In genomic region chr1:37323486-37324377, GRCh38 we compare ENCODE assay signal across 8 cellular contexts.
DNase-seq lines count a peak whose midpoint lies in the region; ATAC-seq and TF ChIP-seq lines count a peak whose summit lies in the region.

No MANE protein-coding gene starts in this region.

- peaks cover 3% of the 10 kb centered on the region for H3K27me3 ChIP-seq in right cardiac atrium (ENCODE audit: control insufficient read depth, insufficient read depth)

- no peak overlapping the region for H3K27ac ChIP-seq in right cardiac atrium (ENCODE audit: low read length)

- no peak for ATAC-seq in stimulated activated naive CD8-positive, alpha-beta T cell treated with anti-CD3 and anti-CD28 coated beads, Interleukin-15, amount 100 ng/mL, for 72 hours
- ATAC-seq in HG03520 (IDR thresholded peaks at IDR 0.05; ENCODE audit: unreplicated experiment) (no peak), right cardiac atrium (no peak)

- H3K27ac Mint-ChIP-seq in stimulated activated naive CD8-positive, alpha-beta T cell treated with anti-CD3 and anti-CD28 coated beads, Interleukin-15, amount 100 ng/mL, for 72 hours: no peak overlapping the region

- no peak overlapping the region for H3K4me3 Mint-ChIP-seq in stimulated activated naive CD8-positive, alpha-beta T cell treated with anti-CD3 and anti-CD28 coated beads, Interleukin-15, amount 100 ng/mL, for 72 hours

- H3K9me3 Mint-ChIP-seq in stimulated activated naive CD8-positive, alpha-beta T cell treated with anti-CD3 and anti-CD28 coated beads, Interleukin-15, amount 100 ng/mL, for 72 hours: peaks cover 0 to 6% of the 10 kb centered on the region in 2 donors

- intact Hi-C loops in right cardiac atrium (cut with DNase I): no loop called here

- H3K4me1 ChIP-seq in right cardiac atrium (ENCODE audit: control insufficient read depth, insufficient read depth, low read length): no peaks in the 10 kb centered on the region

- TF ChIP-seq CTCF in fibroblast of villous mesenchyme (IDR thresholded peaks at IDR 0.05; ENCODE audit: insufficient read depth, low read depth, low read length): peak; percentile 67

- 34% methylated on average over 19 of the region's 19 CpGs for WGBS in right cardiac atrium

- no peak overlapping the region for H3K4me3 ChIP-seq in fibroblast of villous mesenchyme (ENCODE audit: low read depth, low read length)
- H3K4me3 ChIP-seq in right cardiac atrium (ENCODE audit: low read length): no peak overlapping the region

- H3K4me1 Mint-ChIP-seq in stimulated activated naive CD8-positive, alpha-beta T cell treated with anti-CD3 and anti-CD28 coated beads, Interleukin-15, amount 100 ng/mL, for 72 hours: peaks cover 2% of the 10 kb centered on the region

- H3K9me3 ChIP-seq in right cardiac atrium (ENCODE audit: control insufficient read depth, low read length): no peaks in the 10 kb centered on the region

- peaks cover 46% of the 10 kb centered on the region for H3K27me3 Mint-ChIP-seq in stimulated activated naive CD8-positive, alpha-beta T cell treated with anti-CD3 and anti-CD28 coated beads, Interleukin-15, amount 100 ng/mL, for 72 hours

- DNase-seq in COLO829 (ENCODE audit: low spot score): peak; percentile 45
- peak; percentile 66 for DNase-seq in GM19238 (ENCODE audit: insufficient read length, low spot score)
- peak; percentile 69 for DNase-seq in RPMI8226
- DNase-seq in fibroblast of villous mesenchyme (ENCODE audit: low read depth): peak; percentile 13
- peak; percentile 20 to 26 for DNase-seq in stimulated activated naive CD8-positive, alpha-beta T cell treated with anti-CD3 and anti-CD28 coated beads, Interleukin-15, amount 100 ng/mL, for 72 hours
- DNase-seq in T-helper 2 cell: no peak
- DNase-seq in right cardiac atrium: no peak

Comparison
In these comparisons a context has a peak if more than half of its experiments do, and no peak if none do; other contexts are left out.
1. DNase-seq: peak in COLO829 (single experiment), GM19238 (single experiment), RPMI8226 (single experiment), fibroblast of villous mesenchyme (single experiment) and stimulated activated naive CD8-positive, alpha-beta T cell treated with anti-CD3 and anti-CD28 coated beads, Interleukin-15, amount 100 ng/mL, for 72 hours (2 of 2); none in T-helper 2 cell (0 of 5) and right cardiac atrium (0 of 3).